In the genomic region with DNA sequence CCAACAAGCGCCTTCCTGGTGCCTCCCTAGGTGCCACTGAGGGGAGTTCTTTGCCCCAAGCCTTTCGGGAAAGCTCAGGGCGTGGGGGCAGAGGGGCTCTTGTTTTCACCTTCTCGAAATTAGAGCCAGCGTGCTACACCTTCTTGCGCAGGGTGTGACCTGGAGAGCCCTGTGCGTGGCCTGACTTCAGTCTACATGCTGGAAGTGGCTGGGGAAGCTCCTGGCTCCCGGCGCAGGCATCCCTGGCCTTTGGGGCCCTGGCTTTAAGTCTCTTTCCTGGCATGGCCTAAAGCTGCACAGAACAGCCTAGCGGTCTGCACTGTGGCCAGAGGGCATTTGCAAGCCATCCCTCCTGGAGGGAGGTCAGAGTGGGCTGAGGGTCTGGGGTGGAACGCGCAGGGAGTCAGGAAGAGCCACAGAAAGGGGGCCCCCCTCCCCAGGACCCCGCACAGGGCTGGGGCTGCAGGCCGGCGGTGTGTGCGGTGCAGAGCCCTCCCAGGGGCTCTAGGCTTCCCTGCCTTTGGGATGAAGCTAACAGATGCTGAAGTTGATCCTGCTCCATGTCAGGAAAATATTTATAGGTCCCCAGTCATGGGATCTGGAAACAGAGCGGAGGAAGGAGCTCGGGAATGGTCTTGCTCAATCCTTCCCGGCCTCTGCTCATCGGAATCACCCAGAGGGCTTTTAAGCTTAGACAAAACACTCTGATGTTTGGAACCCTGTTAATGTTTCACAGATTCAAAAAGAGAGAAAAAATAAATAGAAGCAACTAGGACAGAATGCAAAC, we compare ENCODE assay signal across 1 cellular context.
TF ChIP-seq lines count a peak whose summit lies in the region.

No MANE protein-coding gene starts in this region.

TF ChIP-seq in HepG2, 621 proteins besides CTCF, POLR2A, EP300 and RAD21 (continued from another document and continues in another):
- TF ChIP-seq, protein P1, sequence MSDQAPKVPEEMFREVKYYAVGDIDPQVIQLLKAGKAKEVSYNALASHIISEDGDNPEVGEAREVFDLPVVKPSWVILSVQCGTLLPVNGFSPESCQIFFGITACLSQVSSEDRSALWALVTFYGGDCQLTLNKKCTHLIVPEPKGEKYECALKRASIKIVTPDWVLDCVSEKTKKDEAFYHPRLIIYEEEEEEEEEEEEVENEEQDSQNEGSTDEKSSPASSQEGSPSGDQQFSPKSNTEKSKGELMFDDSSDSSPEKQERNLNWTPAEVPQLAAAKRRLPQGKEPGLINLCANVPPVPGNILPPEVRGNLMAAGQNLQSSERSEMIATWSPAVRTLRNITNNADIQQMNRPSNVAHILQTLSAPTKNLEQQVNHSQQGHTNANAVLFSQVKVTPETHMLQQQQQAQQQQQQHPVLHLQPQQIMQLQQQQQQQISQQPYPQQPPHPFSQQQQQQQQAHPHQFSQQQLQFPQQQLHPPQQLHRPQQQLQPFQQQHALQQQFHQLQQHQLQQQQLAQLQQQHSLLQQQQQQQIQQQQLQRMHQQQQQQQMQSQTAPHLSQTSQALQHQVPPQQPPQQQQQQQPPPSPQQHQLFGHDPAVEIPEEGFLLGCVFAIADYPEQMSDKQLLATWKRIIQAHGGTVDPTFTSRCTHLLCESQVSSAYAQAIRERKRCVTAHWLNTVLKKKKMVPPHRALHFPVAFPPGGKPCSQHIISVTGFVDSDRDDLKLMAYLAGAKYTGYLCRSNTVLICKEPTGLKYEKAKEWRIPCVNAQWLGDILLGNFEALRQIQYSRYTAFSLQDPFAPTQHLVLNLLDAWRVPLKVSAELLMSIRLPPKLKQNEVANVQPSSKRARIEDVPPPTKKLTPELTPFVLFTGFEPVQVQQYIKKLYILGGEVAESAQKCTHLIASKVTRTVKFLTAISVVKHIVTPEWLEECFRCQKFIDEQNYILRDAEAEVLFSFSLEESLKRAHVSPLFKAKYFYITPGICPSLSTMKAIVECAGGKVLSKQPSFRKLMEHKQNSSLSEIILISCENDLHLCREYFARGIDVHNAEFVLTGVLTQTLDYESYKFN (CRISPR knock-in tag; conservative IDR thresholded peaks at IDR 0.05) = peak; percentile 82
- TF ChIP-seq GABPA (IDR thresholded peaks at IDR 0.05; ENCODE audit: low read depth, low read length) = no peak
- no peak for TF ChIP-seq GABPA (CRISPR knock-in tag; IDR thresholded peaks at IDR 0.05; ENCODE audit: low read depth)
- peak; percentile 8 for TF ChIP-seq TEAD3 (CRISPR knock-in tag; optimal IDR thresholded peaks at IDR 0.05; ENCODE audit: borderline replicate concordance)
- 0 out of 2 replicates have a peak, but pooled peaks have one; percentile 6 for TF ChIP-seq HDAC1 (CRISPR knock-in tag; IDR thresholded peaks at IDR 0.05)
- TF ChIP-seq XRCC5 (optimal IDR thresholded peaks at IDR 0.05; ENCODE audit: low read length) = peak; percentile 5
- TF ChIP-seq NFKBIZ (CRISPR knock-in tag; IDR thresholded peaks at IDR 0.05) = 0 out of 2 replicates have a peak, but pooled peaks have one; percentile 23
- TF ChIP-seq HOXA3 (CRISPR knock-in tag; IDR thresholded peaks at IDR 0.05) = 0 out of 2 replicates have a peak, but pooled peaks have one; percentile 29
- no peak for TF ChIP-seq SRF (IDR thresholded peaks at IDR 0.05; ENCODE audit: low read depth, low read length)
- peak; percentile 67 for TF ChIP-seq AGO2 (optimal IDR thresholded peaks at IDR 0.05; ENCODE audit: low read depth, low read length)
- peak; percentile 85; the same call in 1 of the 2 replicates for TF ChIP-seq ZNF572 (CRISPR knock-in tag; IDR thresholded peaks at IDR 0.05)
- TF ChIP-seq, protein P2, sequence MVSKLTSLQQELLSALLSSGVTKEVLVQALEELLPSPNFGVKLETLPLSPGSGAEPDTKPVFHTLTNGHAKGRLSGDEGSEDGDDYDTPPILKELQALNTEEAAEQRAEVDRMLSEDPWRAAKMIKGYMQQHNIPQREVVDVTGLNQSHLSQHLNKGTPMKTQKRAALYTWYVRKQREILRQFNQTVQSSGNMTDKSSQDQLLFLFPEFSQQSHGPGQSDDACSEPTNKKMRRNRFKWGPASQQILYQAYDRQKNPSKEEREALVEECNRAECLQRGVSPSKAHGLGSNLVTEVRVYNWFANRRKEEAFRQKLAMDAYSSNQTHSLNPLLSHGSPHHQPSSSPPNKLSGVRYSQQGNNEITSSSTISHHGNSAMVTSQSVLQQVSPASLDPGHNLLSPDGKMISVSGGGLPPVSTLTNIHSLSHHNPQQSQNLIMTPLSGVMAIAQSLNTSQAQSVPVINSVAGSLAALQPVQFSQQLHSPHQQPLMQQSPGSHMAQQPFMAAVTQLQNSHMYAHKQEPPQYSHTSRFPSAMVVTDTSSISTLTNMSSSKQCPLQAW (CRISPR knock-in tag; IDR thresholded peaks at IDR 0.05) = peak; percentile 55; the same call in 1 of the 2 replicates
- peak; percentile 17 for TF ChIP-seq SRSF1 (optimal IDR thresholded peaks at IDR 0.05; ENCODE audit: low read depth, low read length)
- 0 out of 2 replicates have a peak, but pooled peaks have one; percentile 11 for TF ChIP-seq YEATS2 (CRISPR knock-in tag; IDR thresholded peaks at IDR 0.05; ENCODE audit: borderline replicate concordance)
- TF ChIP-seq, protein P3, sequence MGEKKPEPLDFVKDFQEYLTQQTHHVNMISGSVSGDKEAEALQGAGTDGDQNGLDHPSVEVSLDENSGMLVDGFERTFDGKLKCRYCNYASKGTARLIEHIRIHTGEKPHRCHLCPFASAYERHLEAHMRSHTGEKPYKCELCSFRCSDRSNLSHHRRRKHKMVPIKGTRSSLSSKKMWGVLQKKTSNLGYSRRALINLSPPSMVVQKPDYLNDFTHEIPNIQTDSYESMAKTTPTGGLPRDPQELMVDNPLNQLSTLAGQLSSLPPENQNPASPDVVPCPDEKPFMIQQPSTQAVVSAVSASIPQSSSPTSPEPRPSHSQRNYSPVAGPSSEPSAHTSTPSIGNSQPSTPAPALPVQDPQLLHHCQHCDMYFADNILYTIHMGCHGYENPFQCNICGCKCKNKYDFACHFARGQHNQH (CRISPR knock-in tag; IDR thresholded peaks at IDR 0.05) = 0 out of 2 replicates have a peak, but pooled peaks have one; percentile 35
- TF ChIP-seq, protein P4, sequence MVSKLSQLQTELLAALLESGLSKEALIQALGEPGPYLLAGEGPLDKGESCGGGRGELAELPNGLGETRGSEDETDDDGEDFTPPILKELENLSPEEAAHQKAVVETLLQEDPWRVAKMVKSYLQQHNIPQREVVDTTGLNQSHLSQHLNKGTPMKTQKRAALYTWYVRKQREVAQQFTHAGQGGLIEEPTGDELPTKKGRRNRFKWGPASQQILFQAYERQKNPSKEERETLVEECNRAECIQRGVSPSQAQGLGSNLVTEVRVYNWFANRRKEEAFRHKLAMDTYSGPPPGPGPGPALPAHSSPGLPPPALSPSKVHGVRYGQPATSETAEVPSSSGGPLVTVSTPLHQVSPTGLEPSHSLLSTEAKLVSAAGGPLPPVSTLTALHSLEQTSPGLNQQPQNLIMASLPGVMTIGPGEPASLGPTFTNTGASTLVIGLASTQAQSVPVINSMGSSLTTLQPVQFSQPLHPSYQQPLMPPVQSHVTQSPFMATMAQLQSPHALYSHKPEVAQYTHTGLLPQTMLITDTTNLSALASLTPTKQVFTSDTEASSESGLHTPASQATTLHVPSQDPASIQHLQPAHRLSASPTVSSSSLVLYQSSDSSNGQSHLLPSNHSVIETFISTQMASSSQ (IDR thresholded peaks at IDR 0.05; ENCODE audit: low read depth) = peak; percentile 84
- TF ChIP-seq, protein P4 (CRISPR knock-in tag; IDR thresholded peaks at IDR 0.05; ENCODE audit: borderline replicate concordance) = peak; percentile 88; the same call in 1 of the 2 replicates
- TF ChIP-seq, protein P5, sequence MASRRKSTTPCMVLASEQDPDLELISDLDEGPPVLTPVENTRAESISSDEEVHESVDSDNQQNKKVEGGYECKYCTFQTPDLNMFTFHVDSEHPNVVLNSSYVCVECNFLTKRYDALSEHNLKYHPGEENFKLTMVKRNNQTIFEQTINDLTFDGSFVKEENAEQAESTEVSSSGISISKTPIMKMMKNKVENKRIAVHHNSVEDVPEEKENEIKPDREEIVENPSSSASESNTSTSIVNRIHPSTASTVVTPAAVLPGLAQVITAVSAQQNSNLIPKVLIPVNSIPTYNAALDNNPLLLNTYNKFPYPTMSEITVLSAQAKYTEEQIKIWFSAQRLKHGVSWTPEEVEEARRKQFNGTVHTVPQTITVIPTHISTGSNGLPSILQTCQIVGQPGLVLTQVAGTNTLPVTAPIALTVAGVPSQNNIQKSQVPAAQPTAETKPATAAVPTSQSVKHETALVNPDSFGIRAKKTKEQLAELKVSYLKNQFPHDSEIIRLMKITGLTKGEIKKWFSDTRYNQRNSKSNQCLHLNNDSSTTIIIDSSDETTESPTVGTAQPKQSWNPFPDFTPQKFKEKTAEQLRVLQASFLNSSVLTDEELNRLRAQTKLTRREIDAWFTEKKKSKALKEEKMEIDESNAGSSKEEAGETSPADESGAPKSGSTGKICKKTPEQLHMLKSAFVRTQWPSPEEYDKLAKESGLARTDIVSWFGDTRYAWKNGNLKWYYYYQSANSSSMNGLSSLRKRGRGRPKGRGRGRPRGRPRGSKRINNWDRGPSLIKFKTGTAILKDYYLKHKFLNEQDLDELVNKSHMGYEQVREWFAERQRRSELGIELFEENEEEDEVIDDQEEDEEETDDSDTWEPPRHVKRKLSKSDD (CRISPR knock-in tag; IDR thresholded peaks at IDR 0.05; ENCODE audit: low read depth) = no peak
- TF ChIP-seq, protein P6, sequence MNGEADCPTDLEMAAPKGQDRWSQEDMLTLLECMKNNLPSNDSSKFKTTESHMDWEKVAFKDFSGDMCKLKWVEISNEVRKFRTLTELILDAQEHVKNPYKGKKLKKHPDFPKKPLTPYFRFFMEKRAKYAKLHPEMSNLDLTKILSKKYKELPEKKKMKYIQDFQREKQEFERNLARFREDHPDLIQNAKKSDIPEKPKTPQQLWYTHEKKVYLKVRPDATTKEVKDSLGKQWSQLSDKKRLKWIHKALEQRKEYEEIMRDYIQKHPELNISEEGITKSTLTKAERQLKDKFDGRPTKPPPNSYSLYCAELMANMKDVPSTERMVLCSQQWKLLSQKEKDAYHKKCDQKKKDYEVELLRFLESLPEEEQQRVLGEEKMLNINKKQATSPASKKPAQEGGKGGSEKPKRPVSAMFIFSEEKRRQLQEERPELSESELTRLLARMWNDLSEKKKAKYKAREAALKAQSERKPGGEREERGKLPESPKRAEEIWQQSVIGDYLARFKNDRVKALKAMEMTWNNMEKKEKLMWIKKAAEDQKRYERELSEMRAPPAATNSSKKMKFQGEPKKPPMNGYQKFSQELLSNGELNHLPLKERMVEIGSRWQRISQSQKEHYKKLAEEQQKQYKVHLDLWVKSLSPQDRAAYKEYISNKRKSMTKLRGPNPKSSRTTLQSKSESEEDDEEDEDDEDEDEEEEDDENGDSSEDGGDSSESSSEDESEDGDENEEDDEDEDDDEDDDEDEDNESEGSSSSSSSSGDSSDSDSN (CRISPR knock-in tag; IDR thresholded peaks at IDR 0.05) = peak; percentile 9; the same call in 1 of the 2 replicates
- TF ChIP-seq CEBPB (IDR thresholded peaks at IDR 0.05; ENCODE audit: borderline replicate concordance, low read depth, low read length) = peak; percentile 94
- TF ChIP-seq, protein P7, sequence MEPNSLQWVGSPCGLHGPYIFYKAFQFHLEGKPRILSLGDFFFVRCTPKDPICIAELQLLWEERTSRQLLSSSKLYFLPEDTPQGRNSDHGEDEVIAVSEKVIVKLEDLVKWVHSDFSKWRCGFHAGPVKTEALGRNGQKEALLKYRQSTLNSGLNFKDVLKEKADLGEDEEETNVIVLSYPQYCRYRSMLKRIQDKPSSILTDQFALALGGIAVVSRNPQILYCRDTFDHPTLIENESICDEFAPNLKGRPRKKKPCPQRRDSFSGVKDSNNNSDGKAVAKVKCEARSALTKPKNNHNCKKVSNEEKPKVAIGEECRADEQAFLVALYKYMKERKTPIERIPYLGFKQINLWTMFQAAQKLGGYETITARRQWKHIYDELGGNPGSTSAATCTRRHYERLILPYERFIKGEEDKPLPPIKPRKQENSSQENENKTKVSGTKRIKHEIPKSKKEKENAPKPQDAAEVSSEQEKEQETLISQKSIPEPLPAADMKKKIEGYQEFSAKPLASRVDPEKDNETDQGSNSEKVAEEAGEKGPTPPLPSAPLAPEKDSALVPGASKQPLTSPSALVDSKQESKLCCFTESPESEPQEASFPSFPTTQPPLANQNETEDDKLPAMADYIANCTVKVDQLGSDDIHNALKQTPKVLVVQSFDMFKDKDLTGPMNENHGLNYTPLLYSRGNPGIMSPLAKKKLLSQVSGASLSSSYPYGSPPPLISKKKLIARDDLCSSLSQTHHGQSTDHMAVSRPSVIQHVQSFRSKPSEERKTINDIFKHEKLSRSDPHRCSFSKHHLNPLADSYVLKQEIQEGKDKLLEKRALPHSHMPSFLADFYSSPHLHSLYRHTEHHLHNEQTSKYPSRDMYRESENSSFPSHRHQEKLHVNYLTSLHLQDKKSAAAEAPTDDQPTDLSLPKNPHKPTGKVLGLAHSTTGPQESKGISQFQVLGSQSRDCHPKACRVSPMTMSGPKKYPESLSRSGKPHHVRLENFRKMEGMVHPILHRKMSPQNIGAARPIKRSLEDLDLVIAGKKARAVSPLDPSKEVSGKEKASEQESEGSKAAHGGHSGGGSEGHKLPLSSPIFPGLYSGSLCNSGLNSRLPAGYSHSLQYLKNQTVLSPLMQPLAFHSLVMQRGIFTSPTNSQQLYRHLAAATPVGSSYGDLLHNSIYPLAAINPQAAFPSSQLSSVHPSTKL (CRISPR knock-in tag; IDR thresholded peaks at IDR 0.05) = peak; percentile 57; the same call in 1 of the 2 replicates
- 0 out of 2 replicates have a peak, but pooled peaks have one; percentile 34 for TF ChIP-seq CHCHD3 (CRISPR knock-in tag; IDR thresholded peaks at IDR 0.05)
- no peak for TF ChIP-seq RFX1 (IDR thresholded peaks at IDR 0.05)
